In the genomic region with DNA sequence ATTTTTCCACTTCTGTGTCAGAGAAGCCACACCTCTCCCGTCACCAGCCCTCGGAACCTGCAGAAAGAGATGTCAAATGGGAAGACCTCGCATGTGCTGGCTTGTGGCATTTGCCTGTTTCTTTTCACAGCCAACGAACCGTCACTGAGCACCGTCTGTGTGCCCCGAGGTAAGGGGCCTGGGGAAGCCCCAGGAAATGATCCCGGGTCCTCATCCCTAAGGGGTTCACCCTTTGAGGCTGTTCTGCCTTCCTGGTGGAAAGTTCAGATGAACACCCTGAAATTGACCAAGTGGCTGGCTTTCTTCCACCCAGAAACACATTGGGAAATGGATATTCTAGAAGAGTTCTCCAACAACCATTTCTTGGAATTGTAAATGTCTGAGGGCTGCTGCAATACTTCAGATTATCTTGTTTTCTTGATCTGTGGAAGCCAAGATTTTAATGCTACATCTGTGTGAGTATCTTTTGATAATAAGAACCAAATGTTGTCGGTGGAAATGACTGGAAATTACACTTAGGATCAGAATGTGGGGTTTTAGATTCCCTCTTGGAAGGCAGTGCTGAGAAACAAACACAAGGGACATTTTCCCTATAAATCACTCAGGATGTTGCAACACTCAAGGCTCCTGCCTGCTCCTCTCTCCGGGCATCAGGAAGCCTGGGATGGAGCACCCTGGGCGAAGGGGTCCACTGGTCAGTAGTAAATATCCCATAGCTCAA, we compare ENCODE assay signal across 18 cellular contexts. TPM values are rescaled to one million over a fixed set of nuclear protein-coding genes. Genes with fewer than 3 reads are reported as not detected.
DNase-seq lines count a peak whose midpoint lies in the region; ATAC-seq and TF ChIP-seq lines count a peak whose summit lies in the region.
"Had no signal": no experiment of that assay in that cellular context is flagged by ENCODE, and none has a peak within 500 bp of the region (broad histone marks: within the 10 kb centered on the region; RNA-seq: fewer than 3 reads in every experiment).

No MANE protein-coding gene starts in this region.

- H3K4me3 Mint-ChIP-seq in nephron = peak overlapping the region in 1 of 3 experiments; percentile 36
- H3K4me3 Mint-ChIP-seq: activated T-cell treated with anti-CD3 and anti-CD28 coated beads, Interleukin-2, amount 50 U/mL, for 4 hours; dendritic cell treated with granulocyte-macrophage colony-stimulating factor and Interleukin-4, amounts not matched to agents 40 ng/mL and 50 ng/mL, for 4 days; neural crest cell had no signal

- no peaks in the 10 kb centered on the region for H3K27me3 ChIP-seq in fibroblast of lung (ENCODE audit: control insufficient read depth, insufficient read depth, low read length)
- no peaks in the 10 kb centered on the region for H3K27me3 ChIP-seq in uterus

- no peaks in the 10 kb centered on the region for H3K9me3 Mint-ChIP-seq in nephron
- H3K9me3 Mint-ChIP-seq: activated T-cell treated with anti-CD3 and anti-CD28 coated beads, Interleukin-2, amount 50 U/mL, for 4 hours; dendritic cell treated with granulocyte-macrophage colony-stimulating factor and Interleukin-4, amounts not matched to agents 40 ng/mL and 50 ng/mL, for 4 days; neural crest cell had no signal

- no peaks in the 10 kb centered on the region for H3K79me2 ChIP-seq in fibroblast of lung (ENCODE audit: control insufficient read depth, insufficient read depth, low read length)

- H4K20me1 ChIP-seq in fibroblast of lung (ENCODE audit: control insufficient read depth, extremely low read depth, insufficient read depth, low read length) = no peaks in the 10 kb centered on the region

- H3K9ac ChIP-seq in fibroblast of lung (ENCODE audit: insufficient read depth, low read length) = no peak overlapping the region

- H3K27me3 Mint-ChIP-seq in nephron (ENCODE audit: low read depth) = peaks cover 14% of the 10 kb centered on the region

- H3K4me2 ChIP-seq in fibroblast of lung (ENCODE audit: extremely low read depth, insufficient read depth, low read length) = no peak overlapping the region

- intact Hi-C loops in Right ventricle myocardium inferior (cut with DNase I) = no loop called here
- intact Hi-C loops in cardiac septum (cut with DNase I) = loop anchor here (5.0 kb wide), 1 partner anchor 61 kb away; no protein-coding TSS in a partner anchor
- intact Hi-C loops in uterus (cut with DNase I; ENCODE audit: low total_unique reads) = no loop called here

- peak overlapping the region; percentile 74 for H3K27ac ChIP-seq in fibroblast of lung (ENCODE audit: insufficient read depth, low read length)
- peak overlapping the region; percentile 77 to 84 for H3K27ac ChIP-seq in uterus

- H3K9me3 ChIP-seq in fibroblast of lung (ENCODE audit: control insufficient read depth, insufficient read depth, low read depth, low read length) (no peaks in the 10 kb centered on the region), uterus (no peaks in the 10 kb centered on the region)

- peaks cover 15% of the 10 kb centered on the region for H3K4me1 ChIP-seq in fibroblast of lung (ENCODE audit: control insufficient read depth, extremely low read depth, insufficient read depth, low read length)
- H3K4me1 ChIP-seq in uterus = peaks cover 8 to 19% of the 10 kb centered on the region in 2 donors

- no peaks in the 10 kb centered on the region for H3K36me3 Mint-ChIP-seq in nephron (ENCODE audit: low read depth)

- H3K36me3 ChIP-seq in fibroblast of lung (ENCODE audit: control insufficient read depth, insufficient read depth, low read length) = no peaks in the 10 kb centered on the region
- H3K36me3 ChIP-seq in uterus = no peaks in the 10 kb centered on the region

- TF ChIP-seq CTCF in fibroblast of lung (conservative IDR thresholded peaks at IDR 0.05 in 1 of 2, IDR thresholded peaks at IDR 0.05 in 1 of 2; ENCODE audit: low read depth in 1 of 2, low read length in 2 of 2) (no peak), nephron (IDR thresholded peaks at IDR 0.05; ENCODE audit: unreplicated experiment in 3 of 3) (no peak), uterus (IDR thresholded peaks at IDR 0.05) (peak in 1 of 4 experiments; percentile 27)

- TF ChIP-seq POLR2A in uterus (IDR thresholded peaks at IDR 0.05) = no peak

- no peak overlapping the region for H2AFZ ChIP-seq in fibroblast of lung (ENCODE audit: low read length)

- no peak overlapping the region for H3K4me3 ChIP-seq in fibroblast of lung (replicated peaks in 1 of 4; ENCODE audit: control extremely low read depth in 1 of 4, insufficient read depth in 1 of 4, low read depth in 3 of 4, low read length in 4 of 4)
- H3K4me3 ChIP-seq in uterus = no peak overlapping the region

- H3K4me1 Mint-ChIP-seq in nephron = peaks cover 57% of the 10 kb centered on the region

- DNase-seq in Right ventricle myocardium inferior (ENCODE audit: missing footprints) (no peak), cardiac septum (ENCODE audit: low spot score) (no peak), fibroblast of lung (ENCODE audit: low read depth in 2 of 2) (peak; percentile 88 to 99), uterus (peak; percentile 65 to 78), HuH-7 (ENCODE audit: low spot score) (no peak)
- DNase-seq: 8988T; activated T-cell treated with anti-CD3 and anti-CD28 coated beads, Interleukin-2, amount 50 U/mL, for 4 hours; Karpas-422; NCI-H2171 treated with DMSO at 0.1 percent for 48 hours; stimulated activated CD4-positive, alpha-beta T cell treated with anti-CD3 and anti-CD28 coated beads, Interleukin-4, amount 100 ng/mL, for 4 hours had no signal

- peak overlapping the region; percentile 88 to 95 (median 94) for H3K27ac Mint-ChIP-seq in nephron
- H3K27ac Mint-ChIP-seq: dendritic cell treated with granulocyte-macrophage colony-stimulating factor and Interleukin-4, amounts not matched to agents 40 ng/mL and 50 ng/mL, for 4 days had no signal

- peak; percentile 59 for ATAC-seq in Right ventricle myocardium inferior
- ATAC-seq in GM18498 (IDR thresholded peaks at IDR 0.05; ENCODE audit: unreplicated experiment) = no peak
- ATAC-seq in HG03442 (IDR thresholded peaks at IDR 0.05; ENCODE audit: unreplicated experiment) = no peak
- ATAC-seq: activated T-cell treated with anti-CD3 and anti-CD28 coated beads, Interleukin-2, amount 50 U/mL, for 4 hours; Panc1 had no signal

RNA-seq across cellular contexts. Expression of gene RIBC2, which starts 37.6 kb away (rescaled TPM):
- total RNA-seq in Right ventricle myocardium inferior (0.51 TPM), cardiac septum (not detected), fibroblast of lung (under 0.01 TPM in 1 of 2 replicates, not detected in the other), uterus (1 to 10 TPM in 2 of 4 donors, not detected in 2; 2.4 to 3.9 TPM)
- 1.6 and 2.1 TPM in 2 replicates for polyA plus RNA-seq in fibroblast of lung
- polyA plus RNA-seq in fibroblast of lung (2012) = 0.69 and 1.3 TPM in 2 replicates
- 0.15 and 0.63 TPM in 2 replicates for polyA minus RNA-seq in fibroblast of lung (ENCODE audit: low replicate concordance)

RNA-seq across cellular contexts. Expression of gene SMC1B, which starts 37.7 kb away (rescaled TPM):
- total RNA-seq in Right ventricle myocardium inferior (not detected), cardiac septum (not detected), fibroblast of lung (not detected in 2 replicates), uterus (under 1 TPM in 1 of 4 donors, not detected in 3; 0.35 TPM)
- polyA plus RNA-seq in fibroblast of lung = 0.01 TPM in 1 of 2 replicates, not detected in the other
- 0.07 TPM in 1 of 2 replicates, not detected in the other for polyA plus RNA-seq in fibroblast of lung (2012)
- not detected in 2 replicates for polyA minus RNA-seq in fibroblast of lung (ENCODE audit: low replicate concordance)
- total RNA-seq: Daoy, neural crest cell had no signal
- polyA plus RNA-seq: urinary bladder had no signal

RNA-seq across cellular contexts. Expression of gene FBLN1, which starts 51.6 kb away (rescaled TPM):
- total RNA-seq in Right ventricle myocardium inferior (113 TPM), cardiac septum (70.1 TPM), fibroblast of lung (209 and 270 TPM in 2 replicates), uterus (100 to 1,000 TPM; 388 to 644 (median 479) TPM)
- 96.6 and 134 TPM in 2 replicates for polyA plus RNA-seq in fibroblast of lung
- polyA plus RNA-seq in fibroblast of lung (2012) = 162 and 217 TPM in 2 replicates
- polyA minus RNA-seq in fibroblast of lung (ENCODE audit: low replicate concordance) = 126 and 208 TPM in 2 replicates

Comparison
In these comparisons a context has a peak if more than half of its experiments do, and no peak if none do; other contexts are left out.
1. DNase-seq: peak in fibroblast of lung (2 of 2) and uterus (2 of 2); none in Right ventricle myocardium inferior (single experiment), cardiac septum (single experiment) and HuH-7 (single experiment).